In genomic region chr7:17593854-17594419, GRCh38 we compare ENCODE assay signal across 1 cellular context.
TF ChIP-seq lines count a peak whose summit lies in the region.

No MANE protein-coding gene starts in this region.

TF ChIP-seq in IMR-90, 13 proteins besides CTCF, POLR2A, EP300 and RAD21:
- TF ChIP-seq RCOR1 (IDR thresholded peaks at IDR 0.05; ENCODE audit: insufficient replicate concordance, low read length) = no peak
- TF ChIP-seq RFX5 (IDR thresholded peaks at IDR 0.05; ENCODE audit: low read depth, low read length) = no peak
